Comparison of ENCODE assay signal across 9 cellular contexts in the genomic region with DNA sequence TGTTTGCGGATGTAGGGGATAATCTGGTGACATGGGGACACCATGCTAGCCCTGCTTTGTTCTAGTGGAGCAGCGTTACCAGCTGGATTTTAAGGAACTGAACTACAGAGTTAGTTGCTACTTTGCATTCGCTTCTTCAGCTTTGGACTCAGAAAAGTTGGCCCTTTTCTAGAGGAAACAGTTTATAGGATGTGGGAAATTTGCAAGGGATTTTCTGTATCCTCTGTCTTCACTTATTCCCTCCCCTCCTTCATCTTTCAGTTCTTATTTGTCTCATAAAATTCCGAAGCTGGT. TPM values are rescaled to one million over a fixed set of nuclear protein-coding genes. Genes with fewer than 3 reads are reported as not detected.
DNase-seq lines count a peak whose midpoint lies in the region; ATAC-seq and TF ChIP-seq lines count a peak whose summit lies in the region.
"Had no signal": no experiment of that assay in that cellular context is flagged by ENCODE, and none has a peak within 500 bp of the region (broad histone marks: within the 10 kb centered on the region; RNA-seq: fewer than 3 reads in every experiment).

No MANE protein-coding gene starts in this region.

- H3K27me3 Mint-ChIP-seq in IgD-negative memory B cell = no peaks in the 10 kb centered on the region
- H3K27me3 Mint-ChIP-seq in natural killer cell treated with Interleukin-12 subunit alpha and Interleukin-12 subunit beta and Interleukin-15 and Interleukin-18, amount 100 ng/mL, for 72 hours = no peaks in the 10 kb centered on the region

- H3K4me3 ChIP-seq in BE2C (ENCODE audit: low read depth, low read length) (peak overlapping the region; percentile 81; the same call in 1 of the 2 replicates), mammary epithelial cell (replicated peaks in 1 of 3; ENCODE audit: insufficient read depth in 1 of 3, low read depth in 2 of 3, low read length in 3 of 3) (no peak overlapping the region), gastroesophageal sphincter (peak overlapping the region in 1 of 2 donors; percentile 96)

- H3K4me2 ChIP-seq in mammary epithelial cell (ENCODE audit: insufficient read depth, low read depth, low read length) = peak overlapping the region; percentile 83

- TF ChIP-seq EP300 in gastroesophageal sphincter (IDR thresholded peaks at IDR 0.05) = no peak

- H3K9me3 ChIP-seq in BE2C (no peaks in the 10 kb centered on the region), mammary epithelial cell (replicated peaks; ENCODE audit: insufficient read depth, low read length) (no peaks in the 10 kb centered on the region), gastroesophageal sphincter (no peaks in the 10 kb centered on the region)

- H3K9ac ChIP-seq in mammary epithelial cell (ENCODE audit: insufficient read depth, low read length) = no peak overlapping the region

- WGBS in mammary epithelial cell (ENCODE audit: low coverage, missing lambda C conversion rate) = 80% methylated on average over 4 of the region's 4 CpGs
- WGBS in gastroesophageal sphincter (ENCODE audit: low coverage in 1 of 2), 2 donors = 63 to 91% methylated on average over 2 to 4 of the region's 4 CpGs

- TF ChIP-seq POLR2A in gastroesophageal sphincter (IDR thresholded peaks at IDR 0.05) = no peak

- no peaks in the 10 kb centered on the region for H4K20me1 ChIP-seq in mammary epithelial cell (ENCODE audit: insufficient read depth, low read length)

- peaks cover 92% of the 10 kb centered on the region for H3K79me2 ChIP-seq in mammary epithelial cell (ENCODE audit: insufficient read depth, low read length)

- no peak overlapping the region for H2AFZ ChIP-seq in mammary epithelial cell (ENCODE audit: low read depth, low read length)

- CTCF ChIA-PET in mammary epithelial cell (lab: Charles Lee; ENCODE audit: low non-redundant PET) = no interaction called here

- peak overlapping the region in 1 of 3 donors; percentile 92 for H3K27ac Mint-ChIP-seq in IgD-negative memory B cell
- peak overlapping the region; percentile 86 to 94 for H3K27ac Mint-ChIP-seq in natural killer cell treated with Interleukin-12 subunit alpha and Interleukin-12 subunit beta and Interleukin-15 and Interleukin-18, amount 100 ng/mL, for 72 hours

- intact Hi-C loops in mammary epithelial cell (cut with micrococcal nuclease) = loop anchor here (1.0 to 5.0 kb wide), 2 partner anchors 40 to 55 kb away; no protein-coding TSS in a partner anchor

- TF ChIP-seq CTCF in BE2C (IDR thresholded peaks at IDR 0.05; ENCODE audit: low read depth, low read length) (no peak), mammary epithelial cell (conservative IDR thresholded peaks at IDR 0.05 in 1 of 2, IDR thresholded peaks at IDR 0.05 in 1 of 2; ENCODE audit: extremely low read depth in 1 of 2, insufficient read depth in 1 of 2, low read depth in 1 of 2, low read length in 2 of 2) (no peak), gastroesophageal sphincter (IDR thresholded peaks at IDR 0.05) (no peak)

- H3K4me3 Mint-ChIP-seq in IgD-negative memory B cell = peak overlapping the region; percentile 93 to 96 (median 94)
- H3K4me3 Mint-ChIP-seq in natural killer cell treated with Interleukin-12 subunit alpha and Interleukin-12 subunit beta and Interleukin-15 and Interleukin-18, amount 100 ng/mL, for 72 hours = peak overlapping the region; percentile 95

- H3K36me3 ChIP-seq in BE2C = no peaks in the 10 kb centered on the region
- no peaks in the 10 kb centered on the region for H3K36me3 ChIP-seq in mammary epithelial cell (ENCODE audit: insufficient read depth, low read length)
- no peaks in the 10 kb centered on the region for H3K36me3 ChIP-seq in gastroesophageal sphincter

- no peak for ATAC-seq in natural killer cell treated with Interleukin-12 subunit alpha and Interleukin-12 subunit beta and Interleukin-15 and Interleukin-18, amount 100 ng/mL, for 72 hours
- ATAC-seq in gastroesophageal sphincter (no peak), esophagus mucosa (no peak)

- peaks cover 41 to 60% (median 48%) of the 10 kb centered on the region in 3 donors for H3K4me1 Mint-ChIP-seq in IgD-negative memory B cell
- H3K4me1 Mint-ChIP-seq in natural killer cell treated with Interleukin-12 subunit alpha and Interleukin-12 subunit beta and Interleukin-15 and Interleukin-18, amount 100 ng/mL, for 72 hours (ENCODE audit: low read depth in 2 of 2) = peaks cover 73 to 79% of the 10 kb centered on the region in 2 donors

- in situ Hi-C loops in mammary epithelial cell (cut with MboI; ENCODE audit: low sequenced_read_pairs in 2 of 2) = no loop called here

- no peak for DNase-seq in BE2C
- DNase-seq in mammary epithelial cell = no peak
- DNase-seq in natural killer cell treated with Interleukin-12 subunit alpha and Interleukin-12 subunit beta and Interleukin-15 and Interleukin-18, amount 100 ng/mL, for 72 hours (ENCODE audit: low spot score) = no peak
- DNase-seq in activated CD4-positive, CD25-positive, alpha-beta regulatory T cell treated with anti-CD3 and anti-CD28 coated beads, Interleukin-2, amount 50 U/mL, for 72 hours = no peak
- DNase-seq in GM03348 (ENCODE audit: low spot score) = no peak
- DNase-seq: NCI-H2081 had no signal

- dilution Hi-C loops in mammary epithelial cell (cut with HindIII; ENCODE audit: low sequenced_read_pairs) = no loop called here

- H3K27ac ChIP-seq in mammary epithelial cell (ENCODE audit: insufficient read depth, low read depth, low read length) (no peak overlapping the region), gastroesophageal sphincter (peak overlapping the region in 1 of 4 donors; percentile 90)

- H3K9me3 Mint-ChIP-seq in IgD-negative memory B cell = no peaks in the 10 kb centered on the region
- no peaks in the 10 kb centered on the region for H3K9me3 Mint-ChIP-seq in natural killer cell treated with Interleukin-12 subunit alpha and Interleukin-12 subunit beta and Interleukin-15 and Interleukin-18, amount 100 ng/mL, for 72 hours

- no TSS peak for BruUV-seq in mammary epithelial cell (replicated peaks; lab: Mats Ljungman, UMichigan)

- H3K36me3 Mint-ChIP-seq in IgD-negative memory B cell = no peaks in the 10 kb centered on the region
- H3K36me3 Mint-ChIP-seq in natural killer cell treated with Interleukin-12 subunit alpha and Interleukin-12 subunit beta and Interleukin-15 and Interleukin-18, amount 100 ng/mL, for 72 hours = no peaks in the 10 kb centered on the region

- H3K27me3 ChIP-seq in BE2C = no peaks in the 10 kb centered on the region
- H3K27me3 ChIP-seq in mammary epithelial cell (ENCODE audit: insufficient read depth, low read length) = no peaks in the 10 kb centered on the region
- no peaks in the 10 kb centered on the region for H3K27me3 ChIP-seq in gastroesophageal sphincter

- H3K4me1 ChIP-seq in BE2C = no peaks in the 10 kb centered on the region; the same call in 1 of the 2 replicates
- peaks cover 46% of the 10 kb centered on the region for H3K4me1 ChIP-seq in mammary epithelial cell (ENCODE audit: insufficient read depth, low read length)
- peaks cover 0 to 76% (median 25%) of the 10 kb centered on the region in 3 donors for H3K4me1 ChIP-seq in gastroesophageal sphincter

RNA-seq across cellular contexts. Expression of a gene that starts 2.1 kb away (rescaled TPM):
- 76.3 TPM for polyA plus RNA-seq in BE2C (2012; ENCODE audit: insufficient read depth, insufficient read length, low read depth)
- polyA plus RNA-seq in IgD-negative memory B cell = 16.6 TPM
- 100 to 1,000 TPM in 1 of 2 donors, 10 to 100 TPM in 1; 67.5 to 109 TPM for total RNA-seq in mammary epithelial cell
- 49.6 TPM for polyA plus RNA-seq in mammary epithelial cell
- polyA minus RNA-seq in mammary epithelial cell = 14.5 TPM
- 100 to 1,000 TPM; 171 to 224 TPM for total RNA-seq in natural killer cell treated with Interleukin-12 subunit alpha and Interleukin-12 subunit beta and Interleukin-15 and Interleukin-18, amount 100 ng/mL, for 72 hours
- total RNA-seq in gastroesophageal sphincter = 10 to 100 TPM; 30.9 to 69.0 (median 36.6) TPM
- 58.9 TPM for total RNA-seq in esophagus mucosa
